1 cellular context compared by ENCODE assay signal in the genomic region with DNA sequence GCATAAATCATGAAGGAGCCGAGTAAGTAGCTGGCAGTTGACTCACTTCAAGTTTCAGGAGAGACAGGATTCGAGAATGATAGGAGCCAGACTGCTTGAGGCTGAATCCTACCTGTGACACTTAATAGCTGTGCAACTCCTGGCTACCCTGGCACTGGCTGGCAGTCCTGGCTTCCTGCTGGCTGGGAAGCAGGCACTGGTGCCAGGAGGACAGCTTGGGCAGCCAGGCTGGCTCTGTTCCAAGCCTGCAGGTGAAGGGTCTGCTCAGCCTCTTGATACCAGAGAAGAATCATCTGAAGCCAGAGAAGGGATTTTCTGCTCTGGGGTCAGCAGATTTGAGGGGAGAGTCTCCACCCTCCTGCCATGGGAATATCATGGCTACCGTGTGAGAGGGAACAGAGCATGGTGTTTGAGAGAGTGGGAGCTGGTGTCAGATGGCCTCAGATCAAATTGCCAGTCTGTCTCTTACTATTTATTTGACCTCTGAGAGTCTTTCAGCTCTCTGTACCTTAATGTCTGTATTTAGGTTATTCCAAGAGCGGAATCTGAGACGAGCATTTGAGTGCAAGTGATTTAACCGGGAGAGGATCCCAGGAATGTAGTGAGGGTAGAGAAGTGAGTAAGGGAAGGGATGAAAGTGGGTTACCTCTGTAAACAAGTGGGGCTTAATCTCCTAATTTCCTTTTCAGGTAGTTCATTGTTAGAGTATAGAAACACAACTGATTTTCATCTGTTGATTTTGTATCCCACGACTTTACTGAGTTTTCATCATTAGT.
TF ChIP-seq lines count a peak whose summit lies in the region.

No MANE protein-coding gene starts in this region.

TF ChIP-seq in GM23338, 12 proteins besides CTCF, POLR2A, EP300 and RAD21 (continued from another document):
- TF ChIP-seq ZNF114 (CRISPR knock-in tag; IDR thresholded peaks at IDR 0.05) (no peak), EZH2phosphoT487 (IDR thresholded peaks at IDR 0.05; ENCODE audit: unreplicated experiment) (no peak), POLR2AphosphoS5 (IDR thresholded peaks at IDR 0.05; ENCODE audit: low read depth) (no peak), JUNB (IDR thresholded peaks at IDR 0.05; ENCODE audit: unreplicated experiment) (no peak), NANOG (IDR thresholded peaks at IDR 0.05; ENCODE audit: borderline replicate concordance) (no peak), ZNF331 (CRISPR knock-in tag; IDR thresholded peaks at IDR 0.05; ENCODE audit: low read depth) (no peak), EZH2 (IDR thresholded peaks at IDR 0.05; ENCODE audit: low read depth, unreplicated experiment) (no peak)
- TF ChIP-seq, protein P1, sequence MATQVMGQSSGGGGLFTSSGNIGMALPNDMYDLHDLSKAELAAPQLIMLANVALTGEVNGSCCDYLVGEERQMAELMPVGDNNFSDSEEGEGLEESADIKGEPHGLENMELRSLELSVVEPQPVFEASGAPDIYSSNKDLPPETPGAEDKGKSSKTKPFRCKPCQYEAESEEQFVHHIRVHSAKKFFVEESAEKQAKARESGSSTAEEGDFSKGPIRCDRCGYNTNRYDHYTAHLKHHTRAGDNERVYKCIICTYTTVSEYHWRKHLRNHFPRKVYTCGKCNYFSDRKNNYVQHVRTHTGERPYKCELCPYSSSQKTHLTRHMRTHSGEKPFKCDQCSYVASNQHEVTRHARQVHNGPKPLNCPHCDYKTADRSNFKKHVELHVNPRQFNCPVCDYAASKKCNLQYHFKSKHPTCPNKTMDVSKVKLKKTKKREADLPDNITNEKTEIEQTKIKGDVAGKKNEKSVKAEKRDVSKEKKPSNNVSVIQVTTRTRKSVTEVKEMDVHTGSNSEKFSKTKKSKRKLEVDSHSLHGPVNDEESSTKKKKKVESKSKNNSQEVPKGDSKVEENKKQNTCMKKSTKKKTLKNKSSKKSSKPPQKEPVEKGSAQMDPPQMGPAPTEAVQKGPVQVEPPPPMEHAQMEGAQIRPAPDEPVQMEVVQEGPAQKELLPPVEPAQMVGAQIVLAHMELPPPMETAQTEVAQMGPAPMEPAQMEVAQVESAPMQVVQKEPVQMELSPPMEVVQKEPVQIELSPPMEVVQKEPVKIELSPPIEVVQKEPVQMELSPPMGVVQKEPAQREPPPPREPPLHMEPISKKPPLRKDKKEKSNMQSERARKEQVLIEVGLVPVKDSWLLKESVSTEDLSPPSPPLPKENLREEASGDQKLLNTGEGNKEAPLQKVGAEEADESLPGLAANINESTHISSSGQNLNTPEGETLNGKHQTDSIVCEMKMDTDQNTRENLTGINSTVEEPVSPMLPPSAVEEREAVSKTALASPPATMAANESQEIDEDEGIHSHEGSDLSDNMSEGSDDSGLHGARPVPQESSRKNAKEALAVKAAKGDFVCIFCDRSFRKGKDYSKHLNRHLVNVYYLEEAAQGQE (IDR thresholded peaks at IDR 0.05; ENCODE audit: unreplicated experiment), result no peak
- TF ChIP-seq, protein P2, sequence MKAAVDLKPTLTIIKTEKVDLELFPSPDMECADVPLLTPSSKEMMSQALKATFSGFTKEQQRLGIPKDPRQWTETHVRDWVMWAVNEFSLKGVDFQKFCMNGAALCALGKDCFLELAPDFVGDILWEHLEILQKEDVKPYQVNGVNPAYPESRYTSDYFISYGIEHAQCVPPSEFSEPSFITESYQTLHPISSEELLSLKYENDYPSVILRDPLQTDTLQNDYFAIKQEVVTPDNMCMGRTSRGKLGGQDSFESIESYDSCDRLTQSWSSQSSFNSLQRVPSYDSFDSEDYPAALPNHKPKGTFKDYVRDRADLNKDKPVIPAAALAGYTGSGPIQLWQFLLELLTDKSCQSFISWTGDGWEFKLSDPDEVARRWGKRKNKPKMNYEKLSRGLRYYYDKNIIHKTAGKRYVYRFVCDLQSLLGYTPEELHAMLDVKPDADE (IDR thresholded peaks at IDR 0.05), result no peak
TF ChIP-seq in GM23338: peak in this region for 0.
